In genomic region chr20:8291873-8292272, GRCh38 we compare ENCODE assay signal across 1 cellular context.
TF ChIP-seq lines count a peak whose summit lies in the region.

No MANE protein-coding gene starts in this region.

TF ChIP-seq in SK-N-SH, 30 proteins besides CTCF, POLR2A, EP300 and RAD21 (continued from another document):
- TF ChIP-seq ZBTB33 (IDR thresholded peaks at IDR 0.05; ENCODE audit: borderline replicate concordance, low read depth) (0 out of 2 replicates have a peak, but pooled peaks have one; percentile 33), USF2 (IDR thresholded peaks at IDR 0.05; ENCODE audit: borderline replicate concordance, low read depth, low read length) (no peak), GABPA (IDR thresholded peaks at IDR 0.05; ENCODE audit: low read depth) (no peak), PBX3 (IDR thresholded peaks at IDR 0.05) (peak; percentile 57; the same call in 1 of the 2 replicates), CHD2 (IDR thresholded peaks at IDR 0.05; ENCODE audit: low read length, partially characterized antibody) (no peak), REST (IDR thresholded peaks at IDR 0.05; ENCODE audit: low read depth, low read length) (no peak), ELF1 (IDR thresholded peaks at IDR 0.05) (no peak), RXRA (IDR thresholded peaks at IDR 0.05; ENCODE audit: borderline replicate concordance, low read depth) (peak; percentile 42), GATA2 (CRISPR knock-in tag; IDR thresholded peaks at IDR 0.05) (no peak), MEF2A (IDR thresholded peaks at IDR 0.05; ENCODE audit: borderline replicate concordance, low read depth) (no peak), USF1 (IDR thresholded peaks at IDR 0.05; ENCODE audit: borderline replicate concordance, low read depth) (no peak), FOXJ3 (CRISPR knock-in tag; IDR thresholded peaks at IDR 0.05) (no peak), NRF1 (IDR thresholded peaks at IDR 0.05; ENCODE audit: low read depth, low read length) (no peak), SIN3A (IDR thresholded peaks at IDR 0.05; ENCODE audit: borderline replicate concordance, low read depth, low read length) (no peak), TAF1 (IDR thresholded peaks at IDR 0.05; ENCODE audit: borderline replicate concordance, low read depth, low read length) (no peak), EZH2phosphoT487 (IDR thresholded peaks at IDR 0.05; ENCODE audit: borderline replicate concordance, low read depth) (no peak), TEAD4 (IDR thresholded peaks at IDR 0.05; ENCODE audit: borderline replicate concordance, insufficient read depth) (peak; percentile 90), IRF3 (IDR thresholded peaks at IDR 0.05; ENCODE audit: low read depth, low read length) (no peak), MAX (IDR thresholded peaks at IDR 0.05; ENCODE audit: low read depth) (no peak), FOXM1 (IDR thresholded peaks at IDR 0.05; ENCODE audit: low read depth) (0 out of 2 replicates have a peak, but pooled peaks have one; percentile 29), TCF12 (IDR thresholded peaks at IDR 0.05) (peak; percentile 93), SMC3 (IDR thresholded peaks at IDR 0.05; ENCODE audit: low read depth, low read length) (no peak), NFIC (IDR thresholded peaks at IDR 0.05; ENCODE audit: borderline replicate concordance) (peak; percentile 97), JUND (IDR thresholded peaks at IDR 0.05) (peak; percentile 67), RCOR1 (IDR thresholded peaks at IDR 0.05; ENCODE audit: low read length) (no peak), POLR2AphosphoS5 (IDR thresholded peaks at IDR 0.05; ENCODE audit: low read depth, low read length) (peak; percentile 67; the same call in 1 of the 2 replicates)
